In the genomic region with DNA sequence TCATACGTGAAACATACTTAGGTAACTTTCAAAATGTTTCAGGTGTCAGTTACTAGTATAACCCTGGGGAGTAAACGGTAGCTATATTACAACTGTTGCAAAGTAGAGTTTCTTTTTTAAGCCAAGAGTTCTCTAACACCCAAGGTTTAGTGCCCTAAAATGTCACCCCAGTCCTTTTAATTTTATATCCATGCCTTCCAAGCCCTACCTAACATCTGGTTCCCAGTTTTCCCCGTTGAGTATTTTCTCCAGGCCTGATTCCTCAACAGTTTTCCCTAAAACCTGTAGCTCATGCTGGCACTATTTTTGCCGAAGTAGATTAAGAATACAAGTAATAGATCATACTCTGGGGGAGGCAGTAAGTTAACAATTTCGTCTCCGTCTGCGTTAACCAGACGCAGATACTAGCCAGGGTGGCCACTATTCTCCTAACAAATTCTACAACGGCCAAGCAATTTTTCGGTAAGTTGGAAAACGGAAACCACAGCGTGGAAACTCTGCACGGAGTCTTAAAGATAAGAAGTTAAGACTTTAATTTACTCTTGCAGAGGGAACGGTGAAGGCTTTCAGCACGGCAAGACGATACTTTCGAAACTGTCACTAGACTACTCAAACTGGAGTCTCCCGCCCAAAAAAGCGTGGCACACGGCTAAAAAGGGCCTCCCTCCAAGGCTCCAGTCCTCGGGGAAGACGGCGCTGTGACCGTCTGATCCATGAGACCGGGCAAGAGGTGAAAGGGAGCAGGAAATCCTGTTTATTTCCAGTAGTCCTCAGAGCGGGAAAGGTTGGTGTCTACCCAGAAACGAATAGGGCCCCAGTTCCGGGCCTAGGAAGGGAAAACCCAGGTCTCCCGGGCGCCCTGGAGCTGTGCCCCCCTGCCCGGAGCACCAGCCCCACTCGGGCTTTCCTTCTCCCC, we compare ENCODE assay signal across 8 cellular contexts. TPM values are rescaled to one million over a fixed set of nuclear protein-coding genes. Genes with fewer than 3 reads are reported as not detected.
DNase-seq lines count a peak whose midpoint lies in the region; ATAC-seq and TF ChIP-seq lines count a peak whose summit lies in the region.

No MANE protein-coding gene starts in this region.

- peak overlapping the region; percentile 96 for H3K4me3 ChIP-seq in AG09309 (ENCODE audit: control insufficient read depth, low read depth, low read length)
- peak overlapping the region; percentile 77 to 99 for H3K4me3 ChIP-seq in Panc1 (ENCODE audit: low read depth in 2 of 2, low read length in 2 of 2)
- peak overlapping the region; percentile 100 for H3K4me3 ChIP-seq in mesendoderm (ENCODE audit: low read length)
- H3K4me3 ChIP-seq in uterus: peak overlapping the region; percentile 89 to 96

- H3K79me1 ChIP-seq in mesendoderm (ENCODE audit: low read length): no peaks in the 10 kb centered on the region

- no peak overlapping the region for H4K5ac ChIP-seq in mesendoderm (ENCODE audit: low read length)

- H4K8ac ChIP-seq in mesendoderm (ENCODE audit: low read depth, low read length): no peak overlapping the region

- no CpG with 5 or more reads among the region's 32 CpGs for WGBS in mesendoderm (ENCODE audit: extremely low coverage, insufficient coverage, low lambda C conversion rate)

- peaks cover 52% of the 10 kb centered on the region for H3K79me2 ChIP-seq in mesendoderm (ENCODE audit: control insufficient read depth, insufficient read depth, low read length)

- H2BK15ac ChIP-seq in mesendoderm (replicated peaks; ENCODE audit: low read depth): no peak overlapping the region

- no peaks in the 10 kb centered on the region for H3K27me3 ChIP-seq in Panc1 (ENCODE audit: control insufficient read depth, insufficient read depth, low read length)
- no peaks in the 10 kb centered on the region for H3K27me3 ChIP-seq in mesendoderm (ENCODE audit: insufficient read depth, low read length, poor library complexity)
- no peaks in the 10 kb centered on the region for H3K27me3 ChIP-seq in uterus

- H3K9ac ChIP-seq in mesendoderm (ENCODE audit: low read length): peak overlapping the region; percentile 100

- in situ Hi-C loops in Panc1 (cut with HindIII; ENCODE audit: low pct_unique_long_range_greater_than_20kb, low sequenced_read_pairs): no loop called here

- H3K9me3 ChIP-seq in Panc1 (ENCODE audit: control insufficient read depth, insufficient read depth, low read depth, low read length): no peaks in the 10 kb centered on the region
- no peaks in the 10 kb centered on the region for H3K9me3 ChIP-seq in uterus

- peak overlapping the region; percentile 65 for H2AK5ac ChIP-seq in mesendoderm (ENCODE audit: low read length)

- POLR2A ChIA-PET in Panc1 (lab: Charles Lee): interaction anchor here (0.6 to 1.6 kb wide), 4 partner anchors 10 to 1129 kb away, joined by 3 to 8 read pairs (median 5); no protein-coding TSS in a partner anchor

- no peak for TF ChIP-seq CTCF in AG09309 (IDR thresholded peaks at IDR 0.05; ENCODE audit: control insufficient read depth, insufficient read depth, low read depth, low read length, missing control alignments)
- no peak for TF ChIP-seq CTCF in GM20000 (IDR thresholded peaks at IDR 0.05; ENCODE audit: extremely low read depth, missing control alignments)
- no peak for TF ChIP-seq CTCF in Panc1 (IDR thresholded peaks at IDR 0.05)
- TF ChIP-seq CTCF in uterus (IDR thresholded peaks at IDR 0.05): no peak

- no TSS peak for BruUV-seq in Panc1 (replicated peaks; lab: Mats Ljungman, UMichigan)

- H3K27ac ChIP-seq in Panc1 (ENCODE audit: low read length) (peak overlapping the region; percentile 94), cingulate gyrus (ENCODE audit: low read depth, low read length) (peak overlapping the region; percentile 98), mesendoderm (ENCODE audit: low read depth, low read length) (peak overlapping the region; percentile 100), uterus (peak overlapping the region; percentile 100)

- ATAC-seq in Panc1: peak; percentile 3

- peak overlapping the region; percentile 73 for H3K4ac ChIP-seq in mesendoderm (ENCODE audit: low read depth, low read length)

- H3K4me1 ChIP-seq in Panc1 (ENCODE audit: control insufficient read depth, insufficient read depth, low read length) (peaks cover 12% of the 10 kb centered on the region), mesendoderm (ENCODE audit: control insufficient read depth, low read depth, low read length) (no peaks in the 10 kb centered on the region), uterus (peaks cover 16 to 24% of the 10 kb centered on the region in 2 donors)

- peak overlapping the region; percentile 99 for H3K56ac ChIP-seq in mesendoderm (ENCODE audit: low read length)

- peak overlapping the region; percentile 100 for H3K23ac ChIP-seq in mesendoderm (ENCODE audit: low read length)

- H3K4me2 ChIP-seq in mesendoderm (ENCODE audit: low read length): peak overlapping the region; percentile 92

- CTCF ChIA-PET in Panc1 (lab: Charles Lee): interaction anchor here (1.5 kb wide), 1 partner anchor 17 kb away, joined by 4 read pairs; no protein-coding TSS in a partner anchor

- peak overlapping the region; percentile 92 for H3K18ac ChIP-seq in mesendoderm (ENCODE audit: low read length)

- DNase-seq in AG09309 (ENCODE audit: low read depth) (no peak), GM20000 (ENCODE audit: low spot score) (peak; percentile 38), Panc1 (ENCODE audit: low read depth, low spot score) (no peak), mesendoderm (no peak), uterus (no peak), SKM-1 (lab: John Stamatoyannopoulos, UW; ENCODE audit: unreplicated experiment) (no peak), pons (ENCODE audit: low spot score) (no peak)

- no peak for TF ChIP-seq POLR2A in uterus (IDR thresholded peaks at IDR 0.05)

- H2BK120ac ChIP-seq in mesendoderm (ENCODE audit: low read depth, low read length): no peak overlapping the region

- H2BK5ac ChIP-seq in mesendoderm (ENCODE audit: low read length): peak overlapping the region; percentile 87

- H3K36me3 ChIP-seq in Panc1 (ENCODE audit: control insufficient read depth, insufficient read depth, low read length) (peaks cover 8% of the 10 kb centered on the region), mesendoderm (ENCODE audit: control insufficient read depth, insufficient read depth, low read length) (no peaks in the 10 kb centered on the region), uterus (no peaks in the 10 kb centered on the region)

- intact Hi-C loops in Panc1 (cut with micrococcal nuclease; ENCODE audit: unreplicated experiment): no loop called here
- intact Hi-C loops in uterus (cut with DNase I; ENCODE audit: low total_unique reads): loop anchor here (10.0 kb wide), 1 partner anchor 56 kb away; a partner anchor contains a TSS

RNA-seq across cellular contexts. Expression of a gene that starts 0.9 kb away (rescaled TPM):
- total RNA-seq in Panc1 (2021; ENCODE audit: unreplicated experiment): 77.5 TPM
- polyA plus RNA-seq in Panc1 (2012; ENCODE audit: insufficient read length): 76.8 TPM
- 89.4 TPM for polyA plus RNA-seq in mesendoderm (2013, experiment 1 of 2)
- polyA plus RNA-seq in mesendoderm (2013, experiment 2 of 2): 88.1 TPM
- 100 to 1,000 TPM in 1 of 4 donors, 10 to 100 TPM in 3; 60.0 to 129 (median 69.0) TPM for total RNA-seq in uterus

RNA-seq across cellular contexts. Expression of a gene that starts 50.0 kb away (rescaled TPM):
- 25.7 TPM for total RNA-seq in Panc1 (2021; ENCODE audit: unreplicated experiment)
- 31.2 TPM for polyA plus RNA-seq in Panc1 (2012; ENCODE audit: insufficient read length)
- polyA plus RNA-seq in mesendoderm (2013, experiment 1 of 2): 21.4 TPM
- 23.3 TPM for polyA plus RNA-seq in mesendoderm (2013, experiment 2 of 2)
- 10 to 100 TPM in 3 of 4 donors, 1 to 10 TPM in 1; 7.4 to 23.4 (median 20.7) TPM for total RNA-seq in uterus

RNA-seq across cellular contexts. Expression of a gene that starts 55.6 kb away (rescaled TPM):
- 0.72 TPM for total RNA-seq in Panc1 (2021; ENCODE audit: unreplicated experiment)
- 2.4 TPM for polyA plus RNA-seq in Panc1 (2012; ENCODE audit: insufficient read length)
- 25.6 TPM for polyA plus RNA-seq in mesendoderm (2013, experiment 1 of 2)
- polyA plus RNA-seq in mesendoderm (2013, experiment 2 of 2): 25.8 TPM
- 10 to 100 TPM in 3 of 4 donors, 1 to 10 TPM in 1; 9.5 to 48.2 (median 33.4) TPM for total RNA-seq in uterus

RNA-seq across cellular contexts. Expression of a gene that starts 57.1 kb away (rescaled TPM):
- 2.1 TPM for total RNA-seq in Panc1 (2021; ENCODE audit: unreplicated experiment)
- polyA plus RNA-seq in Panc1 (2012; ENCODE audit: insufficient read length): 3.9 TPM
- 2.1 TPM for polyA plus RNA-seq in mesendoderm (2013, experiment 1 of 2)
- 2.5 TPM for polyA plus RNA-seq in mesendoderm (2013, experiment 2 of 2)
- total RNA-seq in uterus: 10 to 100 TPM; 31.3 to 67.5 (median 41.9) TPM
